In the genomic region with DNA sequence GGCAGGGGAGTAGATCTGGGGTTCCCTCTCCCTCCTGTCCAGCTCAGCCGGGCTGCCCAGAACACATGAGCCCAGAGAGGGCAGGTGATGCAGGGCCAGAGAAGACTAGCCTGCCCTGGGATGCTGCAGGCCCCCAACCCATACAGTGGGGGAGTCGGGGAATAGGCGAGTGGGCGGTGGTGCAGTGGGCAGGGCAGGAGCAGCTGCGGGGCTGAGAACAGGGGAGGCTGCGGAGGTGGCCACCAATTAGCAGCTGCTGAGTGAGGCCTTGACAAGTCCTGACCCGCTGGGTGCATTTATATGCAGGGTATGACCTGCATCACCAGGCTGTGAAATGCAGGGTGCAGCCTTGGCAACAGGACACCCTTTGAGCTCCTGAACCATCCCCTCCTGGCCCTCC, we compare ENCODE assay signal across 20 cellular contexts. TPM values are rescaled to one million over a fixed set of nuclear protein-coding genes. Genes with fewer than 3 reads are reported as not detected.
DNase-seq lines count a peak whose midpoint lies in the region; ATAC-seq, FAIRE-seq and TF ChIP-seq lines count a peak whose summit lies in the region.
"Had no signal": no experiment of that assay in that cellular context is flagged by ENCODE, and none has a peak within 500 bp of the region (broad histone marks: within the 10 kb centered on the region; RNA-seq: fewer than 3 reads in every experiment).

No MANE protein-coding gene starts in this region.

- peak; percentile 72 for ATAC-seq in RWPE2 (ENCODE audit: low read depth)
- no peak for ATAC-seq in upper lobe of left lung (ENCODE audit: low FRiP score in 2 of 2)
- ATAC-seq: SK-N-SH treated with all-trans-retinoic acid at 6 μM for 48 hours had no signal

- H3K27ac ChIP-seq in RWPE2 (ENCODE audit: poor library complexity, severe bottlenecking) (no peak overlapping the region), upper lobe of left lung (no peak overlapping the region), suprapubic skin (no peak overlapping the region)
- H3K27ac ChIP-seq: coronary artery, spleen had no signal

- H3K36me3 Mint-ChIP-seq in glutamatergic neuron (ENCODE audit: unreplicated experiment): no peaks in the 10 kb centered on the region

- H3K27me3 Mint-ChIP-seq in glutamatergic neuron (ENCODE audit: unreplicated experiment): peaks cover 20% of the 10 kb centered on the region

- FAIRE-seq in HTR-8/SVneo (lab: Jason Lieb, UNC): no peak
- FAIRE-seq: frontal cortex, GM12891 had no signal

- H3K36me3 ChIP-seq in RWPE2 (ENCODE audit: low read depth) (no peaks in the 10 kb centered on the region), upper lobe of left lung (no peaks in the 10 kb centered on the region), suprapubic skin (no peaks in the 10 kb centered on the region)

- TF ChIP-seq POLR2A in upper lobe of left lung (IDR thresholded peaks at IDR 0.05): no peak
- TF ChIP-seq POLR2A in suprapubic skin (IDR thresholded peaks at IDR 0.05): no peak

- H3K9me3 ChIP-seq in RWPE2 (ENCODE audit: severe bottlenecking) (no peaks in the 10 kb centered on the region), upper lobe of left lung (no peaks in the 10 kb centered on the region), suprapubic skin (no peaks in the 10 kb centered on the region)
- H3K9me3 ChIP-seq: Caco-2, spleen had no signal

- WGBS in upper lobe of left lung, 2 donors: 85 to 90% methylated on average over 5 to 6 of the region's 7 CpGs
- 86% methylated on average over 7 of the region's 7 CpGs for WGBS in suprapubic skin

- no peak overlapping the region for H3K4me3 Mint-ChIP-seq in glutamatergic neuron (ENCODE audit: unreplicated experiment)

- TF ChIP-seq EP300 in upper lobe of left lung (IDR thresholded peaks at IDR 0.05) (no peak), suprapubic skin (IDR thresholded peaks at IDR 0.05) (no peak)

- peak overlapping the region; percentile 94 for H3K27ac Mint-ChIP-seq in glutamatergic neuron (ENCODE audit: unreplicated experiment)

- H3K4me1 Mint-ChIP-seq in glutamatergic neuron (ENCODE audit: low read depth, unreplicated experiment): peaks cover 25% of the 10 kb centered on the region

- DNase-seq in DMS79 (lab: John Stamatoyannopoulos, UW) (peak; percentile 56), NCI-H1694 (lab: John Stamatoyannopoulos, UW) (peak; percentile 65), RWPE2 (ENCODE audit: low spot score) (peak; percentile 54), glutamatergic neuron (no peak), HTR-8/SVneo (ENCODE audit: insufficient read length, low spot score) (no peak), upper lobe of left lung (no peak), suprapubic skin (ENCODE audit: low spot score in 2 of 2) (no peak)
- DNase-seq: activated CD4-positive, alpha-beta T cell treated with anti-CD3 and anti-CD28 coated beads for 4 hours; activated CD8-positive, alpha-beta memory T cell treated with anti-CD3 and anti-CD28 coated beads, Interleukin-2, amount 50 U/mL, for 48 hours; activated gamma-delta T cell treated with Interleukin-2 at 50 U/mL for 16 hours; Caco-2; GF-D8; KBM-7; OCI-M1; spleen had no signal

- H3K27me3 ChIP-seq in RWPE2 (ENCODE audit: insufficient read depth, poor library complexity, severe bottlenecking) (no peaks in the 10 kb centered on the region), upper lobe of left lung (no peaks in the 10 kb centered on the region), suprapubic skin (no peaks in the 10 kb centered on the region)
- H3K27me3 ChIP-seq: spleen had no signal

- TF ChIP-seq CTCF in RWPE2 (IDR thresholded peaks at IDR 0.05; ENCODE audit: poor library complexity, severe bottlenecking) (no peak), glutamatergic neuron (IDR thresholded peaks at IDR 0.05; ENCODE audit: partially characterized antibody, unreplicated experiment) (no peak), upper lobe of left lung (IDR thresholded peaks at IDR 0.05) (no peak), suprapubic skin (IDR thresholded peaks at IDR 0.05) (no peak)

- no peak overlapping the region for H3K4me3 ChIP-seq in RWPE2 (ENCODE audit: severe bottlenecking)
- H3K4me3 ChIP-seq in upper lobe of left lung: no peak overlapping the region
- H3K4me3 ChIP-seq in suprapubic skin: no peak overlapping the region
- H3K4me3 ChIP-seq: coronary artery, spleen had no signal

- peaks cover 5% of the 10 kb centered on the region for H3K9me3 Mint-ChIP-seq in glutamatergic neuron (ENCODE audit: unreplicated experiment)

- H3K4me1 ChIP-seq in RWPE2 (ENCODE audit: insufficient read depth, poor library complexity, severe bottlenecking) (no peaks in the 10 kb centered on the region), upper lobe of left lung (no peaks in the 10 kb centered on the region), suprapubic skin (peaks cover 22% of the 10 kb centered on the region)
- H3K4me1 ChIP-seq: Caco-2, spleen had no signal

RNA-seq across cellular contexts. Expression of a gene that starts 43.1 kb away (rescaled TPM):
- total RNA-seq in glutamatergic neuron (ENCODE audit: unreplicated experiment) (0.91 TPM), upper lobe of left lung (10 to 100 TPM in 4 of 6 donors, 1 to 10 TPM in 2; 8.7 to 36.7 (median 15.9) TPM), suprapubic skin (1 to 10 TPM in 2 of 4 donors, under 1 TPM in 2; 0.70 to 3.1 (median 0.97) TPM)
- total RNA-seq: Caco-2, NCI-H460 had no signal

Comparison
In these comparisons a context has a peak if more than half of its experiments do, and no peak if none do; other contexts are left out.
1. DNase-seq: peak in DMS79 (single experiment), NCI-H1694 (single experiment) and RWPE2 (single experiment); none in glutamatergic neuron (single experiment), HTR-8/SVneo (single experiment), upper lobe of left lung (0 of 2) and suprapubic skin (0 of 2).